ENCODE assay signal across 22 cellular contexts in genomic region chr10:11230706-11231105, GRCh38.
DNase-seq lines count a peak whose midpoint lies in the region; ATAC-seq lines count a peak whose summit lies in the region.
"Had no signal": no experiment of that assay in that cellular context is flagged by ENCODE, and none has a peak within 500 bp of the region (broad histone marks: within the 10 kb centered on the region; RNA-seq: fewer than 3 reads in every experiment).

No MANE protein-coding gene starts in this region.

- no peaks in the 10 kb centered on the region for H3K27me3 Mint-ChIP-seq in activated CD4-positive, alpha-beta memory T cell treated with anti-CD3 and anti-CD28 coated beads, Interleukin-2, amount 10 ng/mL, durations not matched to agents 7 days and 5 days
- H3K27me3 Mint-ChIP-seq in effector memory CD8-positive, alpha-beta T cell = no peaks in the 10 kb centered on the region

- peaks cover 23 to 44% of the 10 kb centered on the region in 2 donors for H3K36me3 Mint-ChIP-seq in activated naive CD4-positive, alpha-beta T cell treated with anti-CD3 and anti-CD28 coated beads, Interleukin-2, amount 50 U/mL, for 72 hours
- H3K36me3 Mint-ChIP-seq in activated CD4-positive, alpha-beta memory T cell treated with anti-CD3 and anti-CD28 coated beads, Interleukin-2, amount 10 ng/mL, durations not matched to agents 7 days and 5 days (ENCODE audit: low read depth) = peaks cover 90% of the 10 kb centered on the region
- peaks cover 99% of the 10 kb centered on the region for H3K36me3 Mint-ChIP-seq in effector memory CD8-positive, alpha-beta T cell (ENCODE audit: insufficient read depth)
- no peaks in the 10 kb centered on the region for H3K36me3 Mint-ChIP-seq in stimulated activated effector memory CD8-positive, alpha-beta T cell treated with anti-CD3 and anti-CD28 coated beads, Interleukin-12 subunit alpha, Interleukin-12 subunit beta, amount 100 ng/mL, for 72 hours

- no peak for ATAC-seq in activated naive CD4-positive, alpha-beta T cell treated with anti-CD3 and anti-CD28 coated beads, Interleukin-2, amount 50 U/mL, for 72 hours
- no peak for ATAC-seq in effector memory CD8-positive, alpha-beta T cell (replicated peaks)
- ATAC-seq in stimulated activated effector memory CD8-positive, alpha-beta T cell treated with anti-CD3 and anti-CD28 coated beads, Interleukin-12 subunit alpha, Interleukin-12 subunit beta, amount 100 ng/mL, for 72 hours = no peak
- ATAC-seq in HG03159 (IDR thresholded peaks at IDR 0.05; ENCODE audit: unreplicated experiment) (no peak), GM18519 (IDR thresholded peaks at IDR 0.05; ENCODE audit: low FRiP score, unreplicated experiment) (no peak)
- ATAC-seq: left lung had no signal

- H3K9me3 Mint-ChIP-seq in activated naive CD4-positive, alpha-beta T cell treated with anti-CD3 and anti-CD28 coated beads, Interleukin-2, amount 50 U/mL, for 72 hours = no peaks in the 10 kb centered on the region
- no peaks in the 10 kb centered on the region for H3K9me3 Mint-ChIP-seq in activated CD4-positive, alpha-beta memory T cell treated with anti-CD3 and anti-CD28 coated beads, Interleukin-2, amount 10 ng/mL, durations not matched to agents 7 days and 5 days
- H3K9me3 Mint-ChIP-seq in effector memory CD8-positive, alpha-beta T cell = no peaks in the 10 kb centered on the region
- H3K9me3 Mint-ChIP-seq in stimulated activated effector memory CD8-positive, alpha-beta T cell treated with anti-CD3 and anti-CD28 coated beads, Interleukin-12 subunit alpha, Interleukin-12 subunit beta, amount 100 ng/mL, for 72 hours = no peaks in the 10 kb centered on the region
- H3K9me3 Mint-ChIP-seq: T-helper 1 cell treated with Interleukin-12 subunit alpha and Interleukin-12 subunit beta and Interleukin-4 antibody, amounts not matched to agents 30 μg/mL and 1 μg/mL, for 36 hours had no signal

- DNase-seq in activated naive CD4-positive, alpha-beta T cell treated with anti-CD3 and anti-CD28 coated beads, Interleukin-2, amount 50 U/mL, for 72 hours (ENCODE audit: low spot score in 2 of 2) = no peak
- no peak for DNase-seq in activated naive CD4-positive, alpha-beta T cell treated with anti-CD3 and anti-CD28 coated beads, Interleukin-2, amount 50 U/mL, for 16 hours
- DNase-seq in activated CD4-positive, alpha-beta memory T cell treated with anti-CD3 and anti-CD28 coated beads, Interleukin-2, amount 10 ng/mL, durations not matched to agents 7 days and 5 days = no peak
- no peak for DNase-seq in effector memory CD8-positive, alpha-beta T cell
- DNase-seq in stimulated activated effector memory CD8-positive, alpha-beta T cell treated with anti-CD3 and anti-CD28 coated beads, Interleukin-12 subunit alpha, Interleukin-12 subunit beta, amount 100 ng/mL, for 72 hours (ENCODE audit: low spot score in 2 of 2) = no peak
- no peak for DNase-seq in NCI-H187 (lab: John Stamatoyannopoulos, UW)
- DNase-seq: amygdala, dermis blood vessel endothelial cell, DMS53, foreskin fibroblast, HFFc6, KBM-7, left lung, MM.1S, NCI-H1436, NCI-H2171, NCI-H526 treated with DMSO at 0.1 percent for 48 hours, nephron progenitor cell, testis had no signal

- POLR2A ChIA-PET in activated CD4-positive, alpha-beta memory T cell treated with anti-CD3 and anti-CD28 coated beads, Interleukin-2, amount 10 ng/mL, durations not matched to agents 7 days and 5 days (lab: Charles Lee) = interaction anchor here (1.0 to 9.7 kb wide), 2 partner anchors 10 to 56 kb away, joined by 3 to 106 read pairs; no protein-coding TSS in a partner anchor

- peak overlapping the region; percentile 96 to 97 for H3K27ac Mint-ChIP-seq in activated naive CD4-positive, alpha-beta T cell treated with anti-CD3 and anti-CD28 coated beads, Interleukin-2, amount 50 U/mL, for 72 hours
- H3K27ac Mint-ChIP-seq in activated CD4-positive, alpha-beta memory T cell treated with anti-CD3 and anti-CD28 coated beads, Interleukin-2, amount 10 ng/mL, durations not matched to agents 7 days and 5 days = peak overlapping the region; percentile 65
- peak overlapping the region; percentile 89 to 95 for H3K27ac Mint-ChIP-seq in effector memory CD8-positive, alpha-beta T cell
- peak overlapping the region; percentile 97 for H3K27ac Mint-ChIP-seq in stimulated activated effector memory CD8-positive, alpha-beta T cell treated with anti-CD3 and anti-CD28 coated beads, Interleukin-12 subunit alpha, Interleukin-12 subunit beta, amount 100 ng/mL, for 72 hours
- H3K27ac Mint-ChIP-seq: HFFc6, nephron progenitor cell had no signal

- no peak overlapping the region for H3K4me3 Mint-ChIP-seq in activated CD4-positive, alpha-beta memory T cell treated with anti-CD3 and anti-CD28 coated beads, Interleukin-2, amount 10 ng/mL, durations not matched to agents 7 days and 5 days
- H3K4me3 Mint-ChIP-seq in effector memory CD8-positive, alpha-beta T cell = peak overlapping the region; percentile 56 to 65
- H3K4me3 Mint-ChIP-seq in stimulated activated effector memory CD8-positive, alpha-beta T cell treated with anti-CD3 and anti-CD28 coated beads, Interleukin-12 subunit alpha, Interleukin-12 subunit beta, amount 100 ng/mL, for 72 hours = peak overlapping the region; percentile 31
- H3K4me3 Mint-ChIP-seq: HFFc6; nephron progenitor cell; T-helper 1 cell treated with Interleukin-12 subunit alpha and Interleukin-12 subunit beta and Interleukin-4 antibody, amounts not matched to agents 30 μg/mL and 1 μg/mL, for 36 hours had no signal

- CTCF ChIA-PET in activated CD4-positive, alpha-beta memory T cell treated with anti-CD3 and anti-CD28 coated beads, Interleukin-2, amount 10 ng/mL, durations not matched to agents 7 days and 5 days (lab: Charles Lee) = no interaction called here

- H3K4me1 Mint-ChIP-seq in activated CD4-positive, alpha-beta memory T cell treated with anti-CD3 and anti-CD28 coated beads, Interleukin-2, amount 10 ng/mL, durations not matched to agents 7 days and 5 days = peaks cover 94% of the 10 kb centered on the region
- peaks cover 79 to 93% of the 10 kb centered on the region in 2 donors for H3K4me1 Mint-ChIP-seq in effector memory CD8-positive, alpha-beta T cell (ENCODE audit: low read depth in 2 of 2)
- H3K4me1 Mint-ChIP-seq in stimulated activated effector memory CD8-positive, alpha-beta T cell treated with anti-CD3 and anti-CD28 coated beads, Interleukin-12 subunit alpha, Interleukin-12 subunit beta, amount 100 ng/mL, for 72 hours = peaks cover 96% of the 10 kb centered on the region
